In genomic region chr2:98454500-98455235, GRCh38 we compare ENCODE assay signal across 9 cellular contexts. TPM values are rescaled to one million over a fixed set of nuclear protein-coding genes. Genes with fewer than 3 reads are reported as not detected.
DNase-seq lines count a peak whose midpoint lies in the region; ATAC-seq and TF ChIP-seq lines count a peak whose summit lies in the region.
"Had no signal": no experiment of that assay in that cellular context is flagged by ENCODE, and none has a peak within 500 bp of the region (broad histone marks: within the 10 kb centered on the region; RNA-seq: fewer than 3 reads in every experiment).

No MANE protein-coding gene starts in this region.

- no peaks in the 10 kb centered on the region for H3K9me3 Mint-ChIP-seq in CD8-positive, alpha-beta memory T cell

- intact Hi-C loops in left cardiac atrium (cut with DNase I): no loop called here
- intact Hi-C loops in upper lobe of right lung (cut with DNase I): no loop called here
- intact Hi-C loops in dorsolateral prefrontal cortex (cut with DNase I): no loop called here

- POLR2A ChIA-PET in CD8-positive, alpha-beta memory T cell (lab: Charles Lee): interaction anchor here (0.6 to 3.2 kb wide), 3 partner anchors 10 to 316 kb away, joined by 3 to 15 read pairs (median 4); no protein-coding TSS in a partner anchor
- POLR2A ChIA-PET in HEK293T (lab: Yijun Ruan, JAX): interaction anchor here (0.6 kb wide), 1 partner anchor 10 kb away, joined by 3 read pairs; the partner anchor contains the start of gene INPP4A

- H3K27ac Mint-ChIP-seq in CD8-positive, alpha-beta memory T cell: peak overlapping the region; percentile 91 to 98 (median 94)

- peaks cover 0 to 22% (median 4%) of the 10 kb centered on the region in 3 donors for H3K36me3 Mint-ChIP-seq in CD8-positive, alpha-beta memory T cell

- TF ChIP-seq CTCF in upper lobe of right lung (IDR thresholded peaks at IDR 0.05) (no peak), dorsolateral prefrontal cortex (IDR thresholded peaks at IDR 0.05 in 54 of 56, conservative IDR thresholded peaks at IDR 0.05 in 2 of 56; ENCODE audit: low read depth in 1 of 56, partially characterized antibody in 56 of 56) (no peak), brain microvascular endothelial cell (IDR thresholded peaks at IDR 0.05; ENCODE audit: low read depth, low read length, missing control alignments) (no peak)

- in situ Hi-C loops in brain microvascular endothelial cell (cut with HindIII; ENCODE audit: low pct_ligation_motif_present, low sequenced_read_pairs): no loop called here

- CTCF ChIA-PET in CD8-positive, alpha-beta memory T cell (lab: Charles Lee): interaction anchor here (0.8 to 8.9 kb wide), 4 partner anchors 8 to 36 kb away, joined by 3 to 38 read pairs (median 11); no protein-coding TSS in a partner anchor
- CTCF ChIA-PET in HEK293T (lab: Yijun Ruan, JAX): no interaction called here

- no peaks in the 10 kb centered on the region for H3K27me3 ChIP-seq in CD8-positive, alpha-beta memory T cell (ENCODE audit: insufficient read depth, low read length, poor library complexity, severe bottlenecking)
- no peaks in the 10 kb centered on the region for H3K27me3 ChIP-seq in upper lobe of right lung
- no peaks in the 10 kb centered on the region for H3K27me3 ChIP-seq in dorsolateral prefrontal cortex
- no peaks in the 10 kb centered on the region for H3K27me3 ChIP-seq in brain microvascular endothelial cell (replicated peaks)
- H3K27me3 ChIP-seq: body of pancreas had no signal

- H3K27ac ChIP-seq in CD8-positive, alpha-beta memory T cell (ENCODE audit: low read depth, low read length): peak overlapping the region; percentile 64
- H3K27ac ChIP-seq in upper lobe of right lung (peak overlapping the region; percentile 70), dorsolateral prefrontal cortex (peak overlapping the region in 13 of 59 donors; percentile 4 to 53 (median 17)), brain microvascular endothelial cell (no peak overlapping the region)

- peaks cover 90 to 100% (median 98%) of the 10 kb centered on the region in 3 donors for H3K4me1 Mint-ChIP-seq in CD8-positive, alpha-beta memory T cell

- ATAC-seq in left cardiac atrium (peak; percentile 50 to 60), upper lobe of right lung (peak; percentile 78), HG03025 (IDR thresholded peaks at IDR 0.05; ENCODE audit: low FRiP score, unreplicated experiment) (no peak)
- ATAC-seq: body of pancreas had no signal

- H3K9me3 ChIP-seq in CD8-positive, alpha-beta memory T cell (ENCODE audit: low read length): no peaks in the 10 kb centered on the region
- H3K9me3 ChIP-seq in upper lobe of right lung: no peaks in the 10 kb centered on the region
- H3K9me3 ChIP-seq: body of pancreas had no signal

- H3K4me3 ChIP-seq in CD8-positive, alpha-beta memory T cell (ENCODE audit: low read length): peak overlapping the region; percentile 15
- no peak overlapping the region for H3K4me3 ChIP-seq in upper lobe of right lung
- H3K4me3 ChIP-seq in dorsolateral prefrontal cortex: no peak overlapping the region
- H3K4me3 ChIP-seq in brain microvascular endothelial cell (ENCODE audit: low read depth, low read length): no peak overlapping the region
- H3K4me3 ChIP-seq: body of pancreas had no signal

- peak overlapping the region; percentile 2 to 85 (median 67) for H3K4me3 Mint-ChIP-seq in CD8-positive, alpha-beta memory T cell

- peak in 1 of 5 donors; percentile 26 for DNase-seq in CD8-positive, alpha-beta memory T cell
- peak; percentile 4 for DNase-seq in HEK293T (ENCODE audit: extremely low spot score)
- DNase-seq in SKM-1 (lab: John Stamatoyannopoulos, UW; ENCODE audit: unreplicated experiment): peak; percentile 47
- no peak for DNase-seq in left cardiac atrium
- DNase-seq in upper lobe of right lung: no peak
- no peak for DNase-seq in dorsolateral prefrontal cortex
- no peak for DNase-seq in brain microvascular endothelial cell

- peaks cover 98% of the 10 kb centered on the region for H3K4me1 ChIP-seq in CD8-positive, alpha-beta memory T cell (ENCODE audit: insufficient read depth, low read length)
- H3K4me1 ChIP-seq in upper lobe of right lung: peaks cover 46% of the 10 kb centered on the region

- peaks cover 6% of the 10 kb centered on the region for H3K36me3 ChIP-seq in CD8-positive, alpha-beta memory T cell (ENCODE audit: insufficient read depth, low read length)
- H3K36me3 ChIP-seq in upper lobe of right lung (peaks cover 6% of the 10 kb centered on the region), brain microvascular endothelial cell (replicated peaks) (no peaks in the 10 kb centered on the region)

- H3K27me3 Mint-ChIP-seq in CD8-positive, alpha-beta memory T cell: no peaks in the 10 kb centered on the region

TF ChIP-seq in HEK293T, 16 proteins besides CTCF, POLR2A, EP300 and RAD21:
- TF ChIP-seq SUZ12 (IDR thresholded peaks at IDR 0.05): no peak

RNA-seq across cellular contexts. Expression of gene INPP4A, which starts 10.0 kb away (rescaled TPM):
- total RNA-seq in CD8-positive, alpha-beta memory T cell: 10 to 100 TPM; 41.0 to 46.9 TPM
- polyA plus RNA-seq in CD8-positive, alpha-beta memory T cell: 61.4 TPM
- total RNA-seq in left cardiac atrium (10 to 100 TPM; 14.6 to 19.5 TPM), upper lobe of right lung (35.0 TPM), dorsolateral prefrontal cortex (100 to 1,000 TPM in 104 of 120 experiments, 10 to 100 TPM in 16; 54.2 to 160 (median 122) TPM)

Comparison
In these comparisons a context has a peak if more than half of its experiments do, and no peak if none do; other contexts are left out.
1. DNase-seq: peak in HEK293T (single experiment) and SKM-1 (single experiment); none in left cardiac atrium (single experiment), upper lobe of right lung (single experiment), dorsolateral prefrontal cortex (0 of 10) and brain microvascular endothelial cell (single experiment).